17 cellular contexts compared by ENCODE assay signal in the genomic region with DNA sequence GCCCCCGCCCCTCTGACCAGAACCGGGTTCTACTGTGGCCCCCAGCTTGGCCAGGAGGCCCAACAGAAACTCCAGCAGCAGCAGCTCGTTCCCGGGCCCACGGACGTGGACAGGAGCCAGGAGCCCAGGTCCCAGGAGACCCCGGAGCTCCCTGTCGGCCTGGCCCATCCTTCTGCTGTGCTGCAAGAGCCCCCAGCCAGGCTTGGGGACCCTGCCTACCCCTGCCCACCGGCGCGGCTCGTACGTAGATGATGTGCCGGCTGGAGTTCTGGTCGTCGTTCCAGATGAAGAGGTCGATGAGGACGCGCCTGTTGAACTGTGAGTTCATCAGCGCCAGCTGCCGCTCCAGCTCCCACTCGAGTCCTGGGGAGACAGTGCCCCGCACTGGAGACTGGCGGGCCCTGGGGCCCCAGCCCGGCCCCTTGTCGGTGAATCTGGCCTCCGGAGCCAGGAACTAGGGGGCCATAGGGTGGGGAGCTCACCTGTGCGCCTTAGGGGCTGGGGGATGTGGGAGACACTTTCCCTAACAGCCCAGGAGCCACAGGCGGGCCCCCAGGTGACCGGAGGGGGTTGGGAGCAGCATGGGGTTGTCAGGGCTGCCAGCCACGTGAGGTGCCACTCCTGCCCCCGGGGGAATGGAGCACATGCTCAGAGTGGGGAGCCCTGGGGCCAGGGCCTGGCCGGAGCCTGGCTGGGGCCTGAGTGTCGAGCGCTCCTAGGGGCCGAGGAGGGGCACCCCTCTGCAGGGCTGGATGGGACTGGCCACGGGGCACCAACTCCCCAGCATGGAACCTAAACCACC. TPM values are rescaled to one million over a fixed set of nuclear protein-coding genes. Genes with fewer than 3 reads are reported as not detected.
DNase-seq lines count a peak whose midpoint lies in the region; ATAC-seq and TF ChIP-seq lines count a peak whose summit lies in the region.
"Had no signal": no experiment of that assay in that cellular context is flagged by ENCODE, and none has a peak within 500 bp of the region (broad histone marks: within the 10 kb centered on the region; RNA-seq: fewer than 3 reads in every experiment).

No MANE protein-coding gene starts in this region.

- no peak for TF ChIP-seq CTCF in natural killer cell (IDR thresholded peaks at IDR 0.05)
- TF ChIP-seq CTCF in osteoblast (IDR thresholded peaks at IDR 0.05; ENCODE audit: extremely low read depth, low read depth, low read length), result no peak

- no peaks in the 10 kb centered on the region for H3K4me1 Mint-ChIP-seq in natural killer cell treated with Interleukin-12 subunit alpha and Interleukin-12 subunit beta and Interleukin-15 and Interleukin-18, amount 100 ng/mL, for 72 hours (ENCODE audit: low read depth in 2 of 2)
- no peaks in the 10 kb centered on the region for H3K4me1 Mint-ChIP-seq in natural killer cell

- no peaks in the 10 kb centered on the region for H4K20me1 ChIP-seq in osteoblast (ENCODE audit: insufficient read depth, low read length)

- H3K4me1 ChIP-seq in osteoblast (ENCODE audit: insufficient read depth, low read length), result no peaks in the 10 kb centered on the region
- no peaks in the 10 kb centered on the region for H3K4me1 ChIP-seq in aorta (ENCODE audit: control insufficient read depth in 1 of 2, insufficient read depth in 2 of 2, low read length in 2 of 2)

- WGBS in aorta, 2 donors, result 84% methylated on average over 36 to 37 of the region's 37 CpGs

- no peaks in the 10 kb centered on the region for H3K36me3 Mint-ChIP-seq in natural killer cell treated with Interleukin-12 subunit alpha and Interleukin-12 subunit beta and Interleukin-15 and Interleukin-18, amount 100 ng/mL, for 72 hours
- H3K36me3 Mint-ChIP-seq in natural killer cell, result no peaks in the 10 kb centered on the region

- intact Hi-C loops in natural killer cell (cut with micrococcal nuclease), result no loop called here
- intact Hi-C loops in aorta (cut with DNase I), result no loop called here

- H3K79me2 ChIP-seq in osteoblast (ENCODE audit: insufficient read depth, low read length), result no peaks in the 10 kb centered on the region

- no peak overlapping the region for H3K4me2 ChIP-seq in osteoblast (ENCODE audit: insufficient read depth, low read length)

- H3K36me3 ChIP-seq in osteoblast (ENCODE audit: insufficient read depth, low read length) (no peaks in the 10 kb centered on the region), aorta (ENCODE audit: control insufficient read depth in 1 of 2, insufficient read depth in 2 of 2, low read length in 1 of 2) (no peaks in the 10 kb centered on the region)

- H3K27me3 ChIP-seq in osteoblast (ENCODE audit: insufficient read depth, low read length) (no peaks in the 10 kb centered on the region), aorta (ENCODE audit: control insufficient read depth in 1 of 2, insufficient read depth in 2 of 2, low read length in 1 of 2) (no peaks in the 10 kb centered on the region)

- H3K9me3 Mint-ChIP-seq in natural killer cell treated with Interleukin-12 subunit alpha and Interleukin-12 subunit beta and Interleukin-15 and Interleukin-18, amount 100 ng/mL, for 72 hours, result no peaks in the 10 kb centered on the region
- H3K9me3 Mint-ChIP-seq in natural killer cell, result no peaks in the 10 kb centered on the region

- no peak overlapping the region for H3K4me3 ChIP-seq in osteoblast (ENCODE audit: insufficient read depth, low read length)
- no peak overlapping the region for H3K4me3 ChIP-seq in aorta (ENCODE audit: low read length in 2 of 2)

- H2AFZ ChIP-seq in osteoblast (ENCODE audit: low read length), result no peak overlapping the region

- H3K9me3 ChIP-seq in osteoblast (ENCODE audit: low read depth, low read length), result no peaks in the 10 kb centered on the region
- H3K9me3 ChIP-seq in aorta (ENCODE audit: control insufficient read depth, low read length), result no peaks in the 10 kb centered on the region

- ATAC-seq in natural killer cell treated with Interleukin-12 subunit alpha and Interleukin-12 subunit beta and Interleukin-15 and Interleukin-18, amount 100 ng/mL, for 72 hours, result no peak
- ATAC-seq in natural killer cell (no peak), aorta (ENCODE audit: low FRiP score) (no peak)
- ATAC-seq: Panc1 had no signal

- H3K27me3 Mint-ChIP-seq in natural killer cell treated with Interleukin-12 subunit alpha and Interleukin-12 subunit beta and Interleukin-15 and Interleukin-18, amount 100 ng/mL, for 72 hours, result peaks cover 0 to 7% of the 10 kb centered on the region in 2 donors
- peaks cover 8 to 11% of the 10 kb centered on the region in 2 donors for H3K27me3 Mint-ChIP-seq in natural killer cell (ENCODE audit: low read depth in 2 of 2)

- H3K27ac ChIP-seq in osteoblast (ENCODE audit: low read depth, low read length) (no peak overlapping the region), aorta (ENCODE audit: low read depth in 1 of 2, low read length in 2 of 2) (no peak overlapping the region)
- H3K27ac ChIP-seq: 22Rv1 had no signal

- H3K4me3 Mint-ChIP-seq in natural killer cell treated with Interleukin-12 subunit alpha and Interleukin-12 subunit beta and Interleukin-15 and Interleukin-18, amount 100 ng/mL, for 72 hours, result no peak overlapping the region
- H3K4me3 Mint-ChIP-seq in natural killer cell, result no peak overlapping the region

- no peak overlapping the region for H3K27ac Mint-ChIP-seq in natural killer cell treated with Interleukin-12 subunit alpha and Interleukin-12 subunit beta and Interleukin-15 and Interleukin-18, amount 100 ng/mL, for 72 hours
- no peak overlapping the region for H3K27ac Mint-ChIP-seq in natural killer cell

- peak; percentile 26 for DNase-seq in NCI-H2171 treated with DMSO at 0.1 percent for 48 hours (lab: John Stamatoyannopoulos, UW)
- DNase-seq in NCI-H2171 (lab: John Stamatoyannopoulos, UW), result no peak
- DNase-seq in natural killer cell treated with Interleukin-12 subunit alpha and Interleukin-12 subunit beta and Interleukin-15 and Interleukin-18, amount 100 ng/mL, for 72 hours (ENCODE audit: low spot score), result peak; percentile 6
- no peak for DNase-seq in natural killer cell
- DNase-seq in osteoblast (ENCODE audit: insufficient read length, low spot score, missing footprints), result peak; percentile 70
- peak; percentile 53 to 61 for DNase-seq in aorta
- no peak for DNase-seq in GM19238 (ENCODE audit: insufficient read length, low spot score)
- DNase-seq in hepatic stellate cell (ENCODE audit: low spot score), result no peak
- DNase-seq: DMS153, EL, HCEC 1CT, Karpas-422, MM.1S, NCI-H2029, NCI-H510A treated with DMSO at 0.1 percent for 48 hours had no signal

RNA-seq across cellular contexts. Expression of gene PRXL2B, which starts 19.6 kb away (rescaled TPM):
- 10 to 100 TPM in 1 of 2 donors, 1 to 10 TPM in 1; 9.1 to 18.5 TPM for total RNA-seq in natural killer cell treated with Interleukin-12 subunit alpha and Interleukin-12 subunit beta and Interleukin-15 and Interleukin-18, amount 100 ng/mL, for 72 hours
- 10 to 100 TPM; 11.3 to 15.1 (median 11.6) TPM for total RNA-seq in natural killer cell
- total RNA-seq in osteoblast, result 8.0 and 9.4 TPM in 2 replicates
- 10 to 100 TPM in 1 of 2 donors, 1 to 10 TPM in 1; 7.1 to 15.1 TPM for total RNA-seq in aorta
- polyA plus RNA-seq in aorta, result 1 to 10 TPM; 6.4 to 7.8 TPM

RNA-seq across cellular contexts. Expression of gene MMEL1, which starts 26.6 kb away (rescaled TPM):
- total RNA-seq in natural killer cell treated with Interleukin-12 subunit alpha and Interleukin-12 subunit beta and Interleukin-15 and Interleukin-18, amount 100 ng/mL, for 72 hours, result under 1 TPM in 1 of 2 donors, not detected in 1; 0.81 TPM
- total RNA-seq in natural killer cell, result 1 to 10 TPM in 2 of 3 donors, not detected in 1; 1.3 to 2.0 TPM
- under 0.01 TPM in 1 of 2 replicates, not detected in the other for total RNA-seq in osteoblast
- total RNA-seq in aorta, result 1 to 10 TPM in 1 of 2 donors, under 1 TPM in 1; 0.94 to 2.4 TPM
- polyA plus RNA-seq in aorta, result 1 to 10 TPM in 1 of 2 donors, under 1 TPM in 1; 0.63 to 1.8 TPM

RNA-seq across cellular contexts. Expression of gene TNFRSF14, which starts 50.0 kb away (rescaled TPM):
- total RNA-seq in natural killer cell treated with Interleukin-12 subunit alpha and Interleukin-12 subunit beta and Interleukin-15 and Interleukin-18, amount 100 ng/mL, for 72 hours, result 100 to 1,000 TPM in 1 of 2 donors, 10 to 100 TPM in 1; 93.2 to 118 TPM
- 100 to 1,000 TPM; 228 to 266 (median 262) TPM for total RNA-seq in natural killer cell
- total RNA-seq in osteoblast, result 29.2 and 36.6 TPM in 2 replicates
- 10 to 100 TPM; 33.9 to 89.1 TPM for total RNA-seq in aorta
- 100 to 1,000 TPM in 1 of 2 donors, 10 to 100 TPM in 1; 55.7 to 137 TPM for polyA plus RNA-seq in aorta

Comparison
In these comparisons a context has a peak if more than half of its experiments do, and no peak if none do; other contexts are left out.
1. DNase-seq: peak in NCI-H2171 treated with DMSO at 0.1 percent for 48 hours (single experiment), natural killer cell treated with Interleukin-12 subunit alpha and Interleukin-12 subunit beta and Interleukin-15 and Interleukin-18, amount 100 ng/mL, for 72 hours (single experiment), osteoblast (single experiment) and aorta (2 of 2); none in NCI-H2171 (single experiment), natural killer cell (single experiment), GM19238 (single experiment) and hepatic stellate cell (single experiment).